9 cellular contexts compared by ENCODE assay signal in genomic region chr4:119103263-119103662, GRCh38. TPM values are rescaled to one million over a fixed set of nuclear protein-coding genes. Genes with fewer than 3 reads are reported as not detected.
DNase-seq lines count a peak whose midpoint lies in the region; ATAC-seq lines count a peak whose summit lies in the region.
"Had no signal": no experiment of that assay in that cellular context is flagged by ENCODE, and none has a peak within 500 bp of the region (broad histone marks: within the 10 kb centered on the region; RNA-seq: fewer than 3 reads in every experiment).

No MANE protein-coding gene starts in this region.

- ATAC-seq in HG03378 (IDR thresholded peaks at IDR 0.05; ENCODE audit: unreplicated experiment) (no peak), HG03520 (IDR thresholded peaks at IDR 0.05; ENCODE audit: unreplicated experiment) (no peak), HG03342 (IDR thresholded peaks at IDR 0.05; ENCODE audit: unreplicated experiment) (no peak)

- DNase-seq in AG20443 (ENCODE audit: low spot score) (peak; percentile 82), NCI-H460 (ENCODE audit: extremely low read depth, low read depth) (peak; percentile 86), dermis blood vessel endothelial cell (peak; percentile 96), lung microvascular endothelial cell (ENCODE audit: low read depth in 2 of 2) (peak; percentile 36 to 98)
- no peak for DNase-seq in activated CD4-positive, alpha-beta T cell treated with anti-CD3 and anti-CD28 coated beads, Interleukin-2, amount 50 U/mL, for 1 hour
- DNase-seq: NCI-H446 treated with DMSO at 0.1 percent for 48 hours had no signal

RNA-seq across cellular contexts. Expression of gene MYOZ2, which starts 32.4 kb away (rescaled TPM):
- total RNA-seq in NCI-H460 (2014; rRNA removed; shearing (Covaris generic)): not detected in 2 replicates
- not detected in 2 replicates for polyA plus RNA-seq in NCI-H460 (2014; cell fraction: nucleus; rRNA removed)
- under 0.01 TPM in 1 of 2 replicates, not detected in the other for total RNA-seq in dermis blood vessel endothelial cell
- total RNA-seq in lung microvascular endothelial cell: under 0.01 TPM in 1 of 2 replicates, not detected in the other
